In genomic region chr15:70447927-70448698, GRCh38 we compare ENCODE assay signal across 9 cellular contexts.
A peak's percentile ranks its signal among the peaks of the same experiment; 100 is the strongest.
DNase-seq lines count a peak whose midpoint lies in the region; ATAC-seq, FAIRE-seq and TF ChIP-seq lines count a peak whose summit lies in the region.
"Had no signal": no experiment of that assay in that cellular context is flagged by ENCODE, and none has a peak within 500 bp of the region (broad histone marks: within the 10 kb centered on the region; RNA-seq: fewer than 3 reads in every experiment).

No MANE protein-coding gene starts in this region.

- H3K9me3 Mint-ChIP-seq in activated naive CD8-positive, alpha-beta T cell treated with anti-CD3 and anti-CD28 coated beads, Interleukin-2, amount 10 ng/mL, durations not matched to agents 7 days and 5 days: no peaks in the 10 kb centered on the region

- no peaks in the 10 kb centered on the region for H3K27me3 ChIP-seq in Peyer's patch
- peaks cover 0 to 4% of the 10 kb centered on the region in 2 donors for H3K27me3 ChIP-seq in small intestine (ENCODE audit: control insufficient read depth in 2 of 2, insufficient read depth in 2 of 2, low read length in 2 of 2)

- FAIRE-seq in small intestine (lab: Jason Lieb, UNC): no peak

- POLR2A ChIA-PET in activated naive CD8-positive, alpha-beta T cell treated with anti-CD3 and anti-CD28 coated beads, Interleukin-2, amount 10 ng/mL, durations not matched to agents 7 days and 5 days (lab: Charles Lee): interaction anchor here (0.7 to 2.1 kb wide), 7 partner anchors 12 to 690 kb away, joined by 3 to 7 read pairs (median 4); partner anchors contain the start of gene TLE3

- peaks cover 30% of the 10 kb centered on the region for H3K27me3 Mint-ChIP-seq in activated naive CD8-positive, alpha-beta T cell treated with anti-CD3 and anti-CD28 coated beads, Interleukin-2, amount 10 ng/mL, durations not matched to agents 7 days and 5 days

- no peaks in the 10 kb centered on the region for H3K36me3 Mint-ChIP-seq in activated naive CD8-positive, alpha-beta T cell treated with anti-CD3 and anti-CD28 coated beads, Interleukin-2, amount 10 ng/mL, durations not matched to agents 7 days and 5 days

- peak overlapping the region; percentile 77 for H3K4me3 Mint-ChIP-seq in activated naive CD8-positive, alpha-beta T cell treated with anti-CD3 and anti-CD28 coated beads, Interleukin-2, amount 10 ng/mL, durations not matched to agents 7 days and 5 days

- DNase-seq in DMS79 treated with DMSO at 0.1 percent for 48 hours (lab: John Stamatoyannopoulos, UW) (peak; percentile 32), Peyer's patch (peak in 2 of 3 donors; percentile 52 to 68), small intestine (peak; percentile 50), NAMALWA (ENCODE audit: low spot score) (no peak)
- DNase-seq in activated naive CD8-positive, alpha-beta T cell treated with anti-CD3 and anti-CD28 coated beads, Interleukin-2, amount 10 ng/mL, durations not matched to agents 7 days and 5 days: peak; percentile 79

- WGBS in small intestine, 3 donors: 10 to 30% (median 15%) methylated on average over 29 of the region's 29 CpGs

- no peak for TF ChIP-seq POLR2A in Peyer's patch (IDR thresholded peaks at IDR 0.05)

- no peak for TF ChIP-seq CTCF in Peyer's patch (IDR thresholded peaks at IDR 0.05)

- H3K4me1 Mint-ChIP-seq in activated naive CD8-positive, alpha-beta T cell treated with anti-CD3 and anti-CD28 coated beads, Interleukin-2, amount 10 ng/mL, durations not matched to agents 7 days and 5 days: peaks cover 54% of the 10 kb centered on the region

- H3K27ac Mint-ChIP-seq in activated naive CD8-positive, alpha-beta T cell treated with anti-CD3 and anti-CD28 coated beads, Interleukin-2, amount 10 ng/mL, durations not matched to agents 7 days and 5 days: peak overlapping the region; percentile 84

- H3K4me1 ChIP-seq in Peyer's patch: peaks cover 0 to 11% (median 2%) of the 10 kb centered on the region in 4 donors
- H3K4me1 ChIP-seq in small intestine (ENCODE audit: control insufficient read depth in 2 of 2, insufficient read depth in 1 of 2, low read depth in 1 of 2, low read length in 1 of 2): no peaks in the 10 kb centered on the region

- H3K4me3 ChIP-seq in Peyer's patch: peak overlapping the region in 1 of 4 donors; percentile 12
- no peak overlapping the region for H3K4me3 ChIP-seq in small intestine (ENCODE audit: low read depth in 1 of 2, low read length in 2 of 2)

- H3K36me3 ChIP-seq in Peyer's patch (no peaks in the 10 kb centered on the region), small intestine (ENCODE audit: control insufficient read depth in 2 of 2, insufficient read depth in 2 of 2, low read length in 2 of 2) (no peaks in the 10 kb centered on the region)

- peak; percentile 72 for ATAC-seq in activated naive CD8-positive, alpha-beta T cell treated with anti-CD3 and anti-CD28 coated beads, Interleukin-2, amount 10 ng/mL, durations not matched to agents 7 days and 5 days (ENCODE audit: low read depth)
- ATAC-seq in HG02642 (IDR thresholded peaks at IDR 0.05; ENCODE audit: poor library complexity, unreplicated experiment): no peak
- no peak for ATAC-seq in GM21515 (IDR thresholded peaks at IDR 0.05; ENCODE audit: unreplicated experiment)
- no peak for ATAC-seq in GM19035 (IDR thresholded peaks at IDR 0.05; ENCODE audit: unreplicated experiment)

- no peaks in the 10 kb centered on the region for H3K9me3 ChIP-seq in Peyer's patch
- H3K9me3 ChIP-seq in small intestine (ENCODE audit: control insufficient read depth, low read depth): no peaks in the 10 kb centered on the region

- H3K27ac ChIP-seq in Peyer's patch (peak overlapping the region in 1 of 4 donors; percentile 28), small intestine (ENCODE audit: low read depth in 1 of 2, low read length in 1 of 2) (peak overlapping the region in 1 of 2 donors; percentile 9)
- H3K27ac ChIP-seq: KMS-11 had no signal
